Comparison of ENCODE assay signal across 18 cellular contexts in genomic region chr11:120746395-120746794, GRCh38.
DNase-seq lines count a peak whose midpoint lies in the region; ATAC-seq and TF ChIP-seq lines count a peak whose summit lies in the region.
"Had no signal": no experiment of that assay in that cellular context is flagged by ENCODE, and none has a peak within 500 bp of the region (broad histone marks: within the 10 kb centered on the region; RNA-seq: fewer than 3 reads in every experiment).

No MANE protein-coding gene starts in this region.

- H3K4me1 Mint-ChIP-seq in GM23338, result peaks cover 25% of the 10 kb centered on the region
- no peaks in the 10 kb centered on the region for H3K4me1 Mint-ChIP-seq in progenitor cell of endocrine pancreas (ENCODE audit: low read depth)

- no peak for TF ChIP-seq RAD21 in Ishikawa (IDR thresholded peaks at IDR 0.05; ENCODE audit: low read depth)

- ATAC-seq in GM23338, result peak; percentile 62
- no peak for ATAC-seq in HG03139 (IDR thresholded peaks at IDR 0.05; ENCODE audit: unreplicated experiment)
- ATAC-seq: Panc1 had no signal

- H3K27ac Mint-ChIP-seq in GM23338, result no peak overlapping the region
- peak overlapping the region; percentile 38 for H3K27ac Mint-ChIP-seq in progenitor cell of endocrine pancreas
- H3K27ac Mint-ChIP-seq: CD4-positive, alpha-beta T cell had no signal

- peaks cover 16% of the 10 kb centered on the region for H3K4me1 ChIP-seq in GM23338 (ENCODE audit: insufficient read depth)

- H3K27me3 ChIP-seq in GM23338 (ENCODE audit: insufficient read depth), result no peaks in the 10 kb centered on the region
- H3K27me3 ChIP-seq: BLaER1 treated with 17β-estradiol and CSF1 and Interleukin-3, amounts not matched to agents 10 nM and 100 nM had no signal

- DNase-seq in GM23338 (ENCODE audit: low spot score), result peak; percentile 24
- peak; percentile 58 for DNase-seq in iPS-NIHi11 (ENCODE audit: low spot score)
- DNase-seq in progenitor cell of endocrine pancreas (ENCODE audit: low spot score, unreplicated experiment), result no peak
- DNase-seq in NCI-H82 (lab: John Stamatoyannopoulos, UW), result no peak
- DNase-seq in stimulated activated CD4-positive, alpha-beta T cell treated with anti-CD3 and anti-CD28 coated beads, Interleukin-12 subunit alpha, Interleukin-12 subunit beta, amount 100 ng/mL, for 4 hours, result no peak
- DNase-seq: AML-193; CD4-positive, alpha-beta T cell; GDM1; KG1; NCI-H1048; NCI-H2029 treated with DMSO at 0.1 percent for 48 hours; NCI-H2227 treated with DMSO at 0.1 percent for 48 hours; NCI-H526 treated with DMSO at 0.1 percent for 48 hours; SW 1271 had no signal

- H3K79me2 ChIP-seq in GM23338 (replicated peaks; ENCODE audit: insufficient read depth), result no peaks in the 10 kb centered on the region

- H3K9me2 ChIP-seq in GM23338 (ENCODE audit: insufficient read depth), result peaks cover 4% of the 10 kb centered on the region; the same call in 1 of the 2 replicates

- H3K4me3 Mint-ChIP-seq in GM23338 (no peak overlapping the region), progenitor cell of endocrine pancreas (ENCODE audit: low read depth) (no peak overlapping the region)
- H3K4me3 Mint-ChIP-seq: CD4-positive, alpha-beta T cell had no signal

- TF ChIP-seq CTCF in GM23338 (conservative IDR thresholded peaks at IDR 0.05; ENCODE audit: low read depth in 2 of 2), result no peak
- TF ChIP-seq CTCF in progenitor cell of endocrine pancreas (IDR thresholded peaks at IDR 0.05; ENCODE audit: unreplicated experiment), result no peak

- no peak for TF ChIP-seq EP300 in Ishikawa (IDR thresholded peaks at IDR 0.05; ENCODE audit: borderline replicate concordance)

- no peaks in the 10 kb centered on the region for H3K36me3 Mint-ChIP-seq in GM23338 (ENCODE audit: low read depth)
- H3K36me3 Mint-ChIP-seq in progenitor cell of endocrine pancreas (ENCODE audit: insufficient read depth), result no peaks in the 10 kb centered on the region

- H3K27me3 Mint-ChIP-seq in GM23338 (ENCODE audit: insufficient read depth, low read depth, poor library complexity), result peaks cover 6% of the 10 kb centered on the region
- H3K27me3 Mint-ChIP-seq in progenitor cell of endocrine pancreas, result peaks cover 9% of the 10 kb centered on the region

- no peak overlapping the region for H3K4me3 ChIP-seq in GM23338
- H3K4me3 ChIP-seq: BLaER1 treated with 17β-estradiol and CSF1 and Interleukin-3, amounts not matched to agents 10 nM and 100 nM had no signal

- H3K27ac ChIP-seq in GM23338 (ENCODE audit: low read depth), result no peak overlapping the region
- H3K27ac ChIP-seq: BLaER1 treated with 17β-estradiol and CSF1 and Interleukin-3, amounts not matched to agents 10 nM and 100 nM had no signal

- no peaks in the 10 kb centered on the region for H4K20me1 ChIP-seq in GM23338 (replicated peaks; ENCODE audit: insufficient read depth)
- H4K20me1 ChIP-seq: BLaER1 treated with 17β-estradiol and CSF1 and Interleukin-3, amounts not matched to agents 10 nM and 100 nM had no signal

- no peaks in the 10 kb centered on the region; the same call in 2 of the 3 replicates for H3K9me3 Mint-ChIP-seq in GM23338
- no peaks in the 10 kb centered on the region for H3K9me3 Mint-ChIP-seq in progenitor cell of endocrine pancreas (ENCODE audit: low read depth)
- H3K9me3 Mint-ChIP-seq: CD4-positive, alpha-beta T cell had no signal

- H2AFZ ChIP-seq in GM23338, result no peak overlapping the region

- no peaks in the 10 kb centered on the region for H3K36me3 ChIP-seq in GM23338 (ENCODE audit: insufficient read depth)
- H3K36me3 ChIP-seq: BLaER1 treated with 17β-estradiol and CSF1 and Interleukin-3, amounts not matched to agents 10 nM and 100 nM had no signal

- H3F3A ChIP-seq in GM23338 (replicated peaks; ENCODE audit: low read depth), result no peaks in the 10 kb centered on the region

- H3K4me2 ChIP-seq in GM23338, result no peak overlapping the region

TF ChIP-seq in GM23338, 12 proteins besides CTCF, POLR2A, EP300 and RAD21 (continues in another document):
- TF ChIP-seq REST (IDR thresholded peaks at IDR 0.05; ENCODE audit: unreplicated experiment) (peak; percentile 68), STAT1 (IDR thresholded peaks at IDR 0.05; ENCODE audit: unreplicated experiment) (no peak)

TF ChIP-seq in Ishikawa, 13 proteins besides CTCF, POLR2A, EP300 and RAD21:
- TF ChIP-seq ZBTB7A (IDR thresholded peaks at IDR 0.05; ENCODE audit: low read depth) (no peak), TAF1 (IDR thresholded peaks at IDR 0.05; ENCODE audit: low read depth) (no peak), EGR1 (IDR thresholded peaks at IDR 0.05) (no peak), MAX (IDR thresholded peaks at IDR 0.05) (no peak), USF1 (IDR thresholded peaks at IDR 0.05) (no peak), REST (IDR thresholded peaks at IDR 0.05; ENCODE audit: low read depth) (peak; percentile 75)

Comparison
In these comparisons a context has a peak if more than half of its experiments do, and no peak if none do; other contexts are left out.
1. DNase-seq: peak in GM23338 (single experiment) and iPS-NIHi11 (single experiment); none in progenitor cell of endocrine pancreas (single experiment), NCI-H82 (single experiment) and stimulated activated CD4-positive, alpha-beta T cell treated with anti-CD3 and anti-CD28 coated beads, Interleukin-12 subunit alpha, Interleukin-12 subunit beta, amount 100 ng/mL, for 4 hours (single experiment).